13 cellular contexts compared by ENCODE assay signal in the genomic region with DNA sequence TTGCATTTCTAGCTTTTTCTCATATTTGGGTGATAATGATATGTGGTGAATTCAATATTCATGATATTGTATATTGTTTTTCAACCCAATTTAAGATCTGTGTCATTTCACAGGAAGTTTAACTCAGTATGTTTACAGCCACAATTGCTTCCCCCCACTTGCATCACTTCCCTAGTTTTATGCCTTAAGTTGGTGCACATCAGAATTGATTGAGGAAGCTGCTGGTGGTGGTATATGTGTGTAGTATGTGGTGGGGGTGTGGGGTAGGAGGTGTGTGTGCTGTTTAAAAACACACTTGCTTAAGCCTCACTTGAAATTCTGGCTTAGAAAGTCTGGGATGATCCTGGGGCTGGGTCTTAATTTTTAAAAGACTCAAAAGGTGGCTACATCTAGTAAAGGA.
A peak's percentile ranks its signal among the peaks of the same experiment; 100 is the strongest.
DNase-seq lines count a peak whose midpoint lies in the region; ATAC-seq and TF ChIP-seq lines count a peak whose summit lies in the region.
"Had no signal": no experiment of that assay in that cellular context is flagged by ENCODE, and none has a peak within 500 bp of the region (broad histone marks: within the 10 kb centered on the region; RNA-seq: fewer than 3 reads in every experiment).

No MANE protein-coding gene starts in this region.

- no peak overlapping the region for H3K4me3 ChIP-seq in BLaER1
- H3K4me3 ChIP-seq in Caco-2 (ENCODE audit: low read depth, low read length): no peak overlapping the region
- H3K4me3 ChIP-seq: cardiac muscle cell, skin epidermis had no signal

- H3K4me2 ChIP-seq in BLaER1: peak overlapping the region; percentile 30; the same call in 1 of the 2 replicates

- no peaks in the 10 kb centered on the region for H4K20me1 ChIP-seq in BLaER1

- H3K36me3 ChIP-seq in BLaER1 (peaks cover 12% of the 10 kb centered on the region; the same call in 1 of the 2 replicates), Caco-2 (ENCODE audit: control insufficient read depth, insufficient read depth, low read length) (no peaks in the 10 kb centered on the region)
- H3K36me3 ChIP-seq: cardiac muscle cell had no signal

- no peaks in the 10 kb centered on the region for H3K27me3 Mint-ChIP-seq in Caco-2 (ENCODE audit: insufficient read depth, unreplicated experiment)

- no peak overlapping the region for H3K9ac ChIP-seq in BLaER1

- H3K9me3 ChIP-seq in BLaER1 (peaks cover 9% of the 10 kb centered on the region), Caco-2 (peaks cover 13% of the 10 kb centered on the region)

- ATAC-seq in left ventricle myocardium superior (peak; percentile 29), GM18867 (IDR thresholded peaks at IDR 0.05; ENCODE audit: unreplicated experiment) (no peak)

- H3K4me1 ChIP-seq in BLaER1 (peaks cover 5% of the 10 kb centered on the region), Caco-2 (peaks cover 34% of the 10 kb centered on the region)

- CTCF ChIA-PET in Caco-2 (lab: Charles Lee): interaction anchor here (3.1 kb wide), 1 partner anchor 212 kb away, joined by 25 read pairs; no protein-coding TSS in a partner anchor

- POLR2A ChIA-PET in Caco-2 (lab: Charles Lee): no interaction called here

- peak overlapping the region; percentile 83 for H3K27ac Mint-ChIP-seq in Caco-2 (ENCODE audit: unreplicated experiment)
- H3K27ac Mint-ChIP-seq: activated naive CD4-positive, alpha-beta T cell treated with anti-CD3 and anti-CD28 coated beads for 36 hours had no signal

- no peak overlapping the region for H3K27ac ChIP-seq in BLaER1
- H3K27ac ChIP-seq: C4-2B, cardiac muscle cell, skin epidermis had no signal

- no peaks in the 10 kb centered on the region for H3K27me3 ChIP-seq in BLaER1
- H3K27me3 ChIP-seq in Caco-2 (replicated peaks; ENCODE audit: control insufficient read depth, insufficient read depth, low read length): no peaks in the 10 kb centered on the region
- H3K27me3 ChIP-seq: cardiac muscle cell had no signal

- DNase-seq in Caco-2 (no peak), SIG-M5 treated with dmso at 0.1 percent for 504 hours (lab: John Stamatoyannopoulos, UW; ENCODE audit: unreplicated experiment) (peak; percentile 90), left ventricle myocardium superior (no peak), ecto neural progenitor cell (ENCODE audit: low spot score) (no peak), NCI-H146 treated with DMSO at 0.1 percent for 48 hours (lab: John Stamatoyannopoulos, UW; ENCODE audit: unreplicated experiment) (no peak), AG08395 (ENCODE audit: low spot score) (no peak)
- DNase-seq: activated CD4-positive, alpha-beta T cell treated with anti-CD3 and anti-CD28 coated beads, Interleukin-2, amount 50 U/mL, for 4 hours; activated naive CD4-positive, alpha-beta T cell treated with anti-CD3 and anti-CD28 coated beads for 36 hours had no signal

- no peak for TF ChIP-seq CTCF in Caco-2 (IDR thresholded peaks at IDR 0.05; ENCODE audit: insufficient read depth in 1 of 2, low read depth in 1 of 2, low read length in 1 of 2, severe bottlenecking in 1 of 2, unreplicated experiment in 1 of 2)

- no TSS peak for BruUV-seq in Caco-2 (replicated peaks; lab: Mats Ljungman, UMichigan)

- H3K4me3 Mint-ChIP-seq in Caco-2 (ENCODE audit: unreplicated experiment): no peak overlapping the region
- H3K4me3 Mint-ChIP-seq: activated naive CD4-positive, alpha-beta T cell treated with anti-CD3 and anti-CD28 coated beads for 36 hours had no signal

- H3K4me1 Mint-ChIP-seq in Caco-2 (ENCODE audit: low read depth, unreplicated experiment): peaks cover 31% of the 10 kb centered on the region

- peaks cover 23% of the 10 kb centered on the region for H3K36me3 Mint-ChIP-seq in Caco-2 (ENCODE audit: insufficient read depth, unreplicated experiment)

- intact Hi-C loops in Caco-2 (cut with micrococcal nuclease; ENCODE audit: unreplicated experiment) (loop anchor here (5.0 kb wide), 1 partner anchor 482 kb away; no protein-coding TSS in a partner anchor), left ventricle myocardium superior (cut with micrococcal nuclease) (loop anchor here (5.0 kb wide), 1 partner anchor 213 kb away; no protein-coding TSS in a partner anchor)

- peaks cover 38% of the 10 kb centered on the region for H3K9me3 Mint-ChIP-seq in Caco-2 (ENCODE audit: unreplicated experiment)
